Comparison of ENCODE assay signal across 1 cellular context in the genomic region with DNA sequence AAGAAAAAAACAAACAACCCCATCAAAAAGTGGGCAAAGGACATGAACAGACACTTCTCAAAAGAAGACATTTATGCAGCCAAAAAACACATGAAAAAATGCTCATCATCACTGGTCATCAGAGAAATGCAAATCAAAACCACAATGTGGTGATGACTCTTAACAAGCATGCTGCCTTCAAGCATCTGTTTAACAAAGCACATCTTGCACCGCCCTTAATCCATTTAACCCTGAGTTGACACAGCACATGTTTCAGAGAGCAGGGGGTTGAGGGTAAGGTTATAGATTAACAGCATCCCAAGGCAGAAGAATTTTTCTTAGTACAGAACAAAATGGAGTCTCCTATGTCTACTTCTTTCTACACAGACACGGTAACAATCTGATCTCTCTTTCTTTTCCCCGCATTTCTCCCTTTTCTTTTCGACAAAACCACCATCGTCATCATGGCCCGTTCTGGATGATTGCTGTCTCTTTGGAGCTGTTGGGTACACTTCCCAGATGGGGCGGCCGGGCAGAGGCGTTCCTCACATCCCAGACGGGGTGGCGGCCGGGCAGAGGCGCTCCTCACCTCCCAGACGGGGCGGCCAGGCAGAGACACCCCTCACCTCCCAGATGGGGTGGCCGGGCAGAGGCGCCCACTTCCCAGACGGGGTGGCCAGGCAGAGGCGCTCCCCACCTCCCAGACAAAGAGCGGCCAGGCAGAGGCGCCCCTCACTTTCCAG.
TF ChIP-seq lines count a peak whose summit lies in the region.
"Not testable (repeated sequence)": the region's sequence is repeated elsewhere in the genome, so short reads cannot be mapped to it uniquely, and the experiment has no call there.

No MANE protein-coding gene starts in this region.

TF ChIP-seq in HepG2, 621 proteins besides CTCF, POLR2A, EP300 and RAD21:
- TF ChIP-seq CREB1 (IDR thresholded peaks at IDR 0.05) (peak; percentile 26; the same call in 1 of the 2 replicates), ZNF652 (CRISPR knock-in tag; IDR thresholded peaks at IDR 0.05; ENCODE audit: borderline replicate concordance, low read depth) (peak; percentile 84), ZKSCAN5 (CRISPR knock-in tag; IDR thresholded peaks at IDR 0.05) (0 out of 2 replicates have a peak, but pooled peaks have one; percentile 26), PITX1 (CRISPR knock-in tag; IDR thresholded peaks at IDR 0.05) (0 out of 2 replicates have a peak, but pooled peaks have one; percentile 5)
- not testable (repeated sequence) for TF ChIP-seq CREB1 (CRISPR knock-in tag; IDR thresholded peaks at IDR 0.05)
- TF ChIP-seq, protein P1, sequence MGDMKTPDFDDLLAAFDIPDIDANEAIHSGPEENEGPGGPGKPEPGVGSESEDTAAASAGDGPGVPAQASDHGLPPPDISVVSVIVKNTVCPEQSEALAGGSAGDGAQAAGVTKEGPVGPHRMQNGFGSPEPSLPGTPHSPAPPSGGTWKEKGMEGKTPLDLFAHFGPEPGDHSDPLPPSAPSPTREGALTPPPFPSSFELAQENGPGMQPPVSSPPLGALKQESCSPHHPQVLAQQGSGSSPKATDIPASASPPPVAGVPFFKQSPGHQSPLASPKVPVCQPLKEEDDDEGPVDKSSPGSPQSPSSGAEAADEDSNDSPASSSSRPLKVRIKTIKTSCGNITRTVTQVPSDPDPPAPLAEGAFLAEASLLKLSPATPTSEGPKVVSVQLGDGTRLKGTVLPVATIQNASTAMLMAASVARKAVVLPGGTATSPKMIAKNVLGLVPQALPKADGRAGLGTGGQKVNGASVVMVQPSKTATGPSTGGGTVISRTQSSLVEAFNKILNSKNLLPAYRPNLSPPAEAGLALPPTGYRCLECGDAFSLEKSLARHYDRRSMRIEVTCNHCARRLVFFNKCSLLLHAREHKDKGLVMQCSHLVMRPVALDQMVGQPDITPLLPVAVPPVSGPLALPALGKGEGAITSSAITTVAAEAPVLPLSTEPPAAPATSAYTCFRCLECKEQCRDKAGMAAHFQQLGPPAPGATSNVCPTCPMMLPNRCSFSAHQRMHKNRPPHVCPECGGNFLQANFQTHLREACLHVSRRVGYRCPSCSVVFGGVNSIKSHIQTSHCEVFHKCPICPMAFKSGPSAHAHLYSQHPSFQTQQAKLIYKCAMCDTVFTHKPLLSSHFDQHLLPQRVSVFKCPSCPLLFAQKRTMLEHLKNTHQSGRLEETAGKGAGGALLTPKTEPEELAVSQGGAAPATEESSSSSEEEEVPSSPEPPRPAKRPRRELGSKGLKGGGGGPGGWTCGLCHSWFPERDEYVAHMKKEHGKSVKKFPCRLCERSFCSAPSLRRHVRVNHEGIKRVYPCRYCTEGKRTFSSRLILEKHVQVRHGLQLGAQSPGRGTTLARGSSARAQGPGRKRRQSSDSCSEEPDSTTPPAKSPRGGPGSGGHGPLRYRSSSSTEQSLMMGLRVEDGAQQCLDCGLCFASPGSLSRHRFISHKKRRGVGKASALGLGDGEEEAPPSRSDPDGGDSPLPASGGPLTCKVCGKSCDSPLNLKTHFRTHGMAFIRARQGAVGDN (CRISPR knock-in tag; IDR thresholded peaks at IDR 0.05): peak; percentile 20; the same call in 1 of the 2 replicates
- TF ChIP-seq, protein P2, sequence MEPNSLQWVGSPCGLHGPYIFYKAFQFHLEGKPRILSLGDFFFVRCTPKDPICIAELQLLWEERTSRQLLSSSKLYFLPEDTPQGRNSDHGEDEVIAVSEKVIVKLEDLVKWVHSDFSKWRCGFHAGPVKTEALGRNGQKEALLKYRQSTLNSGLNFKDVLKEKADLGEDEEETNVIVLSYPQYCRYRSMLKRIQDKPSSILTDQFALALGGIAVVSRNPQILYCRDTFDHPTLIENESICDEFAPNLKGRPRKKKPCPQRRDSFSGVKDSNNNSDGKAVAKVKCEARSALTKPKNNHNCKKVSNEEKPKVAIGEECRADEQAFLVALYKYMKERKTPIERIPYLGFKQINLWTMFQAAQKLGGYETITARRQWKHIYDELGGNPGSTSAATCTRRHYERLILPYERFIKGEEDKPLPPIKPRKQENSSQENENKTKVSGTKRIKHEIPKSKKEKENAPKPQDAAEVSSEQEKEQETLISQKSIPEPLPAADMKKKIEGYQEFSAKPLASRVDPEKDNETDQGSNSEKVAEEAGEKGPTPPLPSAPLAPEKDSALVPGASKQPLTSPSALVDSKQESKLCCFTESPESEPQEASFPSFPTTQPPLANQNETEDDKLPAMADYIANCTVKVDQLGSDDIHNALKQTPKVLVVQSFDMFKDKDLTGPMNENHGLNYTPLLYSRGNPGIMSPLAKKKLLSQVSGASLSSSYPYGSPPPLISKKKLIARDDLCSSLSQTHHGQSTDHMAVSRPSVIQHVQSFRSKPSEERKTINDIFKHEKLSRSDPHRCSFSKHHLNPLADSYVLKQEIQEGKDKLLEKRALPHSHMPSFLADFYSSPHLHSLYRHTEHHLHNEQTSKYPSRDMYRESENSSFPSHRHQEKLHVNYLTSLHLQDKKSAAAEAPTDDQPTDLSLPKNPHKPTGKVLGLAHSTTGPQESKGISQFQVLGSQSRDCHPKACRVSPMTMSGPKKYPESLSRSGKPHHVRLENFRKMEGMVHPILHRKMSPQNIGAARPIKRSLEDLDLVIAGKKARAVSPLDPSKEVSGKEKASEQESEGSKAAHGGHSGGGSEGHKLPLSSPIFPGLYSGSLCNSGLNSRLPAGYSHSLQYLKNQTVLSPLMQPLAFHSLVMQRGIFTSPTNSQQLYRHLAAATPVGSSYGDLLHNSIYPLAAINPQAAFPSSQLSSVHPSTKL (CRISPR knock-in tag; IDR thresholded peaks at IDR 0.05): peak; percentile 19; the same call in 1 of the 2 replicates
